9 cellular contexts compared by ENCODE assay signal in the genomic region with DNA sequence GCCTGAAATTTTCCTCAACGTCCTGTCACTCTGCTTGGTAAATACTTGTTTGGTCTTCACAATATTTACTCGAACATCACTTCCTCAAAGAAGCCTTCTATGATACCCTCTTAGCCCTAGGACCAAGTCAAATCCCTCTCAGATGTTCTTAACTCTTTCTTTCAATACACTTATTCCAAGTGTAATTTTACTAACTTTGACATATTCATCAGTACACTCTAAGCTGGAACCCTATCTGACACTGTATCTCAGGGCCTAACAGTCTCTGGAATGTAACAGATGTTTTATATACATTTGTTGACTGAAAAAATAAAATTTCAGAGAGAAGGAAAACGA. TPM values are rescaled to one million over a fixed set of nuclear protein-coding genes. Genes with fewer than 3 reads are reported as not detected.
DNase-seq lines count a peak whose midpoint lies in the region; ATAC-seq and TF ChIP-seq lines count a peak whose summit lies in the region.
"Had no signal": no experiment of that assay in that cellular context is flagged by ENCODE, and none has a peak within 500 bp of the region (broad histone marks: within the 10 kb centered on the region; RNA-seq: fewer than 3 reads in every experiment).

No MANE protein-coding gene starts in this region.

- intact Hi-C loops in spleen (cut with DNase I; ENCODE audit: low total_unique reads) = no loop called here

- TF ChIP-seq CTCF in Peyer's patch (IDR thresholded peaks at IDR 0.05) (no peak), spleen (IDR thresholded peaks at IDR 0.05 in 8 of 11, conservative IDR thresholded peaks at IDR 0.05 in 3 of 11) (no peak)

- 38 to 58% (median 42%) methylated on average over 3 of the region's 3 CpGs for WGBS in spleen, 5 donors

- H3K27me3 ChIP-seq in Peyer's patch = no peaks in the 10 kb centered on the region
- no peaks in the 10 kb centered on the region for H3K27me3 ChIP-seq in spleen (replicated peaks in 1 of 7)

- H3K9me3 ChIP-seq in Peyer's patch = no peaks in the 10 kb centered on the region
- peaks cover 0 to 10% (median 3%) of the 10 kb centered on the region in 8 donors for H3K9me3 ChIP-seq in spleen

- peak; percentile 4 for ATAC-seq in GM19351 (IDR thresholded peaks at IDR 0.05; ENCODE audit: unreplicated experiment)

- H3K27ac ChIP-seq in Peyer's patch (peak overlapping the region in 3 of 4 donors; percentile 2 to 31 (median 27)), spleen (peak overlapping the region in 7 of 8 donors; percentile 40 to 71 (median 61))

- TF ChIP-seq POLR2A in Peyer's patch (IDR thresholded peaks at IDR 0.05) (no peak), spleen (IDR thresholded peaks at IDR 0.05) (no peak)

- H3K36me3 ChIP-seq in Peyer's patch (no peaks in the 10 kb centered on the region), spleen (no peaks in the 10 kb centered on the region)

- no peak overlapping the region for H3K4me3 ChIP-seq in Peyer's patch
- H3K4me3 ChIP-seq in spleen = no peak overlapping the region

- DNase-seq in Peyer's patch = no peak
- peak; percentile 14 for DNase-seq in iris pigment epithelial cell (ENCODE audit: low read depth)
- no peak for DNase-seq in spleen
- DNase-seq in stimulated activated CD4-positive, alpha-beta T cell treated with anti-CD3 and anti-CD28 coated beads, Interleukin-12 subunit alpha, Interleukin-12 subunit beta, amount 100 ng/mL, for 4 hours = no peak
- DNase-seq in mesenteric fat pad (ENCODE audit: low spot score) = no peak
- DNase-seq in SW480 (ENCODE audit: low spot score) = no peak
- no peak for DNase-seq in NCI-H2107 treated with DMSO at 0.1 percent for 48 hours (lab: John Stamatoyannopoulos, UW; ENCODE audit: unreplicated experiment)
- DNase-seq: activated CD4-positive, CD25-positive, alpha-beta regulatory T cell had no signal

- peaks cover 0 to 22% (median 5%) of the 10 kb centered on the region in 4 donors for H3K4me1 ChIP-seq in Peyer's patch
- H3K4me1 ChIP-seq in spleen = peaks cover 12 to 64% (median 36%) of the 10 kb centered on the region in 6 donors

RNA-seq across cellular contexts. Expression of gene SIL1, which starts 19.6 kb away (rescaled TPM):
- 10 to 100 TPM; 23.6 to 84.2 (median 39.2) TPM for total RNA-seq in Peyer's patch
- 10 to 100 TPM; 24.5 to 42.3 (median 32.0) TPM for total RNA-seq in spleen
- 10 to 100 TPM; 23.4 to 34.2 (median 33.1) TPM for polyA plus RNA-seq in spleen
- total RNA-seq in mesenteric fat pad = 66.6 TPM
